In the genomic region with DNA sequence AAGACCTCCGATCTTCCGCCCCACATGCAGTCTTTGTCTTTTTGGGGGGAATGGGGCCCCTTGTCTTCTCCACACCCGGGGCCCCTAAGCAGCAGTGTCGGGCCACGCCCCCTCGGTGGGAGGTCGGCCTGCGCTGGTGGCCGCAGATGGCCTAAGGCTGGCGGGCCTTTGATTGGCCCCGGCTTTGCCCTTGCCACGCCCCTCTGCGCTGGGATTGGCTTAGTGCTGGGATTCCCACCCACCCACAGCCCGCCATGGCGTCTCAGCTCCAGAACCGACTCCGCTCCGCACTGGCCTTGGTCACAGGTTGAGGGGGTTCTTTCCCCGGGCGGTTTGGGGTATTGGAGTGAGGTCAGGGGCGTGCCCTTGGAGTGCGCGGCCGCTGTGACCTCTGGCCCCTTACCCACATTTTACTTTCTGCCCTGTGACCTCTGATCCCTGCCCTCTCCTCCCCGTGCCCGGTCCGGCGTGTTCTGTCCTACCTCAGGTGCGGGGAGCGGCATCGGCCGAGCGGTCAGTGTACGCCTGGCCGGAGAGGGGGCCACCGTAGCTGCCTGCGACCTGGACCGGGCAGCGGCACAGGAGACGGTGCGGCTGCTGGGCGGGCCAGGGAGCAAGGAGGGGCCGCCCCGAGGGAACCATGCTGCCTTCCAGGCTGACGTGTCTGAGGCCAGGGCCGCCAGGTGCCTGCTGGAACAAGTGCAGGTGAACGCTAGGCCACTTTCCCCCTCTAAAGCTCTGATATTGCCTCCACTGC, we compare ENCODE assay signal across 8 cellular contexts. TPM values are rescaled to one million over a fixed set of nuclear protein-coding genes. Genes with fewer than 3 reads are reported as not detected.
DNase-seq lines count a peak whose midpoint lies in the region; ATAC-seq, FAIRE-seq and TF ChIP-seq lines count a peak whose summit lies in the region.

A gene (plus strand): TSS at position 241 of the 757 bp plus-strand sequence. CDS start 14 bp downstream, at position 255.

- peaks cover 44 to 51% of the 10 kb centered on the region in 2 experiments for H3K4me1 Mint-ChIP-seq in H9
- peaks cover 54% of the 10 kb centered on the region for H3K4me1 Mint-ChIP-seq in activated naive CD8-positive, alpha-beta T cell treated with anti-CD3 and anti-CD28 coated beads for 36 hours

- H4K5ac ChIP-seq in H9 (ENCODE audit: insufficient read length, low read depth, low read length) = no peak within 1 kb of the TSS

- H3K56ac ChIP-seq in H9 (ENCODE audit: insufficient read length, low read depth, low read length) = no peak within 1 kb of the TSS

- H3K4me1 ChIP-seq in H9 (ENCODE audit: insufficient read depth, low read length) = peaks cover 11% of the 10 kb centered on the region; the same call in 1 of the 2 replicates
- H3K4me1 ChIP-seq in pancreas = peaks cover 11 to 25% (median 15%) of the 10 kb centered on the region in 3 donors
- H3K4me1 ChIP-seq in thoracic aorta (ENCODE audit: control insufficient read depth in 1 of 2, low read depth in 2 of 2) = peaks cover 22 to 41% of the 10 kb centered on the region in 2 donors

- H3K79me2 ChIP-seq in H9 (ENCODE audit: insufficient read depth, low read length) (peaks cover 4% of the 10 kb centered on the region; the same call in 1 of the 2 replicates), SU-DHL-6 (ENCODE audit: insufficient read depth, low read length) (peaks cover 23% of the 10 kb centered on the region)

- ATAC-seq in Right ventricle myocardium superior (ENCODE audit: poor library complexity) (peak; percentile 72), pancreas (peak; percentile 66 to 80 (median 74)), thoracic aorta (ENCODE audit: insufficient number of reproducible peaks, low FRiP score, low read depth) (no peak)

- H3K36me3 Mint-ChIP-seq in H9 (ENCODE audit: insufficient read depth in 1 of 3, low read depth in 3 of 3) = peaks cover 29 to 39% (median 31%) of the 10 kb centered on the region in 3 experiments
- peaks cover 30% of the 10 kb centered on the region for H3K36me3 Mint-ChIP-seq in activated naive CD8-positive, alpha-beta T cell treated with anti-CD3 and anti-CD28 coated beads for 36 hours

- no CpG with 5 or more reads among the region's 47 CpGs for WGBS in H9 (ENCODE audit: extremely low coverage, insufficient read length, low lambda C conversion rate)
- WGBS in pancreas, 2 donors = 0 to 1% methylated on average over 46 to 47 of the region's 47 CpGs

- H2AK5ac ChIP-seq in H9 (ENCODE audit: insufficient read length, low read length) = no peak within 1 kb of the TSS

- H3K27me3 ChIP-seq in H9 (ENCODE audit: insufficient read depth, low read length) (peaks cover 23% of the 10 kb centered on the region; the same call in 1 of the 2 replicates), SU-DHL-6 (ENCODE audit: low read length) (no peaks in the 10 kb centered on the region), pancreas (no peaks in the 10 kb centered on the region), thoracic aorta (replicated peaks; ENCODE audit: insufficient read depth) (no peaks in the 10 kb centered on the region)

- no peak within 1 kb of the TSS for H3K9ac ChIP-seq in H9 (ENCODE audit: extremely low read depth, insufficient read length, low read length)
- peak within 1 kb of the TSS; percentile 78 for H3K9ac ChIP-seq in SU-DHL-6 (ENCODE audit: low read length)

- H3K4me3 ChIP-seq in SU-DHL-6 (ENCODE audit: insufficient read depth, low read length, poor library complexity, severe bottlenecking) (peak within 1 kb of the TSS; percentile 71), pancreas (peak within 1 kb of the TSS; percentile 61 to 75 (median 68)), thoracic aorta (peak within 1 kb of the TSS; percentile 90)

- H3K27ac Mint-ChIP-seq in H9 = peak within 1 kb of the TSS; percentile 39 to 95 (median 85); a peak in 4 of 7 replicates
- H3K27ac Mint-ChIP-seq in activated naive CD8-positive, alpha-beta T cell treated with anti-CD3 and anti-CD28 coated beads for 36 hours = peak within 1 kb of the TSS; percentile 96

- peaks cover 32% of the 10 kb centered on the region for H3F3A ChIP-seq in SU-DHL-6 (ENCODE audit: insufficient read depth)

- no peak within 1 kb of the TSS for H2BK5ac ChIP-seq in H9 (ENCODE audit: insufficient read length, low read length)

- H3K27ac ChIP-seq in H9 (ENCODE audit: insufficient read length, low read depth, low read length) (no peak within 1 kb of the TSS), SU-DHL-6 (ENCODE audit: low read depth, low read length) (peak within 1 kb of the TSS; percentile 30; the same call in 1 of the 2 replicates), pancreas (peak within 1 kb of the TSS; percentile 50 to 84 (median 82)), thoracic aorta (no peak within 1 kb of the TSS)

- no peak within 1 kb of the TSS for H3T11ph ChIP-seq in H9 (ENCODE audit: low read length)

- H4K8ac ChIP-seq in H9 (replicated peaks; ENCODE audit: insufficient read length, low read depth, low read length) = no peak within 1 kb of the TSS

- H4K20me1 ChIP-seq in H9 (ENCODE audit: control insufficient read depth, insufficient read depth, insufficient read length) (no peaks in the 10 kb centered on the region), SU-DHL-6 (ENCODE audit: low read depth, low read length) (no peaks in the 10 kb centered on the region)

- H2BK20ac ChIP-seq in H9 (ENCODE audit: low read depth, low read length, poor library complexity, severe bottlenecking) = no peak within 1 kb of the TSS

- peaks cover 35% of the 10 kb centered on the region for H3K27me3 Mint-ChIP-seq in H9 (ENCODE audit: low read depth)
- no peaks in the 10 kb centered on the region for H3K27me3 Mint-ChIP-seq in activated naive CD8-positive, alpha-beta T cell treated with anti-CD3 and anti-CD28 coated beads for 36 hours

- no peak within 1 kb of the TSS for H2BK120ac ChIP-seq in H9 (ENCODE audit: low read depth, low read length, poor library complexity, severe bottlenecking)

- peak within 1 kb of the TSS; percentile 77 for H3K4me2 ChIP-seq in H9 (ENCODE audit: insufficient read depth, insufficient read length, low read length)
- peak within 1 kb of the TSS; percentile 71 for H3K4me2 ChIP-seq in SU-DHL-6 (ENCODE audit: low read depth, low read length, poor library complexity, severe bottlenecking)

- H3K23ac ChIP-seq in H9 (ENCODE audit: insufficient read length, low read depth, low read length) = no peak within 1 kb of the TSS

- no peak within 1 kb of the TSS for H2BK12ac ChIP-seq in H9 (ENCODE audit: insufficient read length, low read depth, low read length)

- no peak within 1 kb of the TSS for H3K18ac ChIP-seq in H9 (ENCODE audit: insufficient read length, low read depth, low read length)

- FAIRE-seq in pancreas (lab: Jason Lieb, UNC) = no peak

- TF ChIP-seq CTCF in H9 (conservative IDR thresholded peaks at IDR 0.05) (no peak), SU-DHL-6 (IDR thresholded peaks at IDR 0.05; ENCODE audit: insufficient read depth, low read length, poor library complexity, severe bottlenecking) (no peak), pancreas (IDR thresholded peaks at IDR 0.05) (no peak), thoracic aorta (IDR thresholded peaks at IDR 0.05) (no peak)

- DNase-seq in Daoy (ENCODE audit: low read depth) (peak; percentile 96), H9 (peak; percentile 95), NCI-H1092 treated with DMSO at 0.1 percent for 48 hours (lab: John Stamatoyannopoulos, UW) (peak; percentile 67), Right ventricle myocardium superior (peak; percentile 97), pancreas (peak; percentile 95 to 98 (median 95)), thoracic aorta (ENCODE audit: low spot score) (peak; percentile 78)
- DNase-seq in activated naive CD8-positive, alpha-beta T cell treated with anti-CD3 and anti-CD28 coated beads for 36 hours = peak; percentile 94

- intact Hi-C loops in Right ventricle myocardium superior (cut with DNase I) (loop anchor here (5.0 kb wide), 2 partner anchors 43 to 232 kb away; no protein-coding TSS in a partner anchor), pancreas (cut with DNase I) (no loop called here)

- H3K79me1 ChIP-seq in H9 (ENCODE audit: insufficient read depth, low read depth, low read length, poor library complexity, severe bottlenecking) = no peaks in the 10 kb centered on the region

- H3K9me3 Mint-ChIP-seq in H9 = no peaks in the 10 kb centered on the region; a peak in 1 of 5 replicates
- no peaks in the 10 kb centered on the region for H3K9me3 Mint-ChIP-seq in activated naive CD8-positive, alpha-beta T cell treated with anti-CD3 and anti-CD28 coated beads for 36 hours

- peaks cover 24% of the 10 kb centered on the region for H3K23me2 ChIP-seq in H9 (ENCODE audit: insufficient read length, low read depth, low read length, poor library complexity, severe bottlenecking)

- no peak within 1 kb of the TSS for H4K91ac ChIP-seq in H9 (ENCODE audit: insufficient read length, low read depth, low read length)

- H3K9me3 ChIP-seq in H9 (ENCODE audit: control insufficient read depth, low read depth, low read length) (no peaks in the 10 kb centered on the region), SU-DHL-6 (ENCODE audit: insufficient read depth, low read length) (no peaks in the 10 kb centered on the region), pancreas (no peaks in the 10 kb centered on the region), thoracic aorta (no peaks in the 10 kb centered on the region)

- H3K4me3 Mint-ChIP-seq in H9 = peak within 1 kb of the TSS; percentile 69 to 95
- peak within 1 kb of the TSS; percentile 98 for H3K4me3 Mint-ChIP-seq in activated naive CD8-positive, alpha-beta T cell treated with anti-CD3 and anti-CD28 coated beads for 36 hours

- H2BK15ac ChIP-seq in H9 (ENCODE audit: low read depth, low read length) = no peak within 1 kb of the TSS

- no peak within 1 kb of the TSS for H3K14ac ChIP-seq in H9 (ENCODE audit: insufficient read depth, low read length)

- H3K9me2 ChIP-seq in SU-DHL-6 (replicated peaks; ENCODE audit: insufficient read depth, low read length) = no peaks in the 10 kb centered on the region

- H2AFZ ChIP-seq in H9 (ENCODE audit: low read length) (no peak within 1 kb of the TSS), SU-DHL-6 (ENCODE audit: low read depth, low read length, severe bottlenecking) (peak within 1 kb of the TSS; percentile 73)

- H3K36me3 ChIP-seq in SU-DHL-6 (ENCODE audit: low read length) (0 out of 2 replicates have a peak, but pooled peaks cover 3% of the 10 kb centered on the region), pancreas (peaks cover 0 to 18% (median 16%) of the 10 kb centered on the region in 3 donors), thoracic aorta (peaks cover 17% of the 10 kb centered on the region)

- H3K4ac ChIP-seq in H9 (ENCODE audit: low read depth, low read length) = no peak within 1 kb of the TSS

RNA-seq across cellular contexts. Expression of the gene that starts here (rescaled TPM):
- total RNA-seq in Daoy (2014; rRNA removed; shearing (Covaris generic)) = 3.3 and 8.2 TPM in 2 replicates
- total RNA-seq in H9 (2021) = 5.5 and 7.1 TPM in 2 replicates
- total RNA-seq in activated naive CD8-positive, alpha-beta T cell treated with anti-CD3 and anti-CD28 coated beads for 36 hours = 10 to 100 TPM; 31.1 to 32.6 TPM
- 25.1 TPM for total RNA-seq in Right ventricle myocardium superior
- 10 to 100 TPM; 20.9 to 47.3 (median 31.4) TPM for total RNA-seq in pancreas
- 10 to 100 TPM; 36.2 to 47.4 TPM for polyA plus RNA-seq in pancreas
- total RNA-seq in thoracic aorta = 10 to 100 TPM in 1 of 2 donors, 1 to 10 TPM in 1; 4.0 to 15.0 TPM

Comparison
In these comparisons a context has a peak if more than half of its experiments do, and no peak if none do; other contexts are left out.
1. H3K27ac ChIP-seq: peak in SU-DHL-6 (single experiment) and pancreas (4 of 4); none in H9 (single experiment) and thoracic aorta (0 of 2).
2. Peak in every context shown above with its lines, with median percentiles within 50 percentile points of each other: DNase-seq and H3K4me3 ChIP-seq.